8 cellular contexts compared by ENCODE assay signal in genomic region chr14:65206448-65207096, GRCh38.
DNase-seq lines count a peak whose midpoint lies in the region; ATAC-seq and TF ChIP-seq lines count a peak whose summit lies in the region.

No MANE protein-coding gene starts in this region.

- no peaks in the 10 kb centered on the region for H4K20me1 ChIP-seq in BLaER1

- H3K4me2 ChIP-seq in BLaER1 = peak overlapping the region; percentile 69

- DNase-seq in T-cell = no peak
- DNase-seq in natural killer cell treated with Interleukin-12 subunit alpha and Interleukin-12 subunit beta and Interleukin-15 and Interleukin-18, amount 100 ng/mL, for 72 hours (ENCODE audit: low spot score) = no peak
- DNase-seq in NCI-H1105 (lab: John Stamatoyannopoulos, UW) = no peak
- DNase-seq in HUDEP-2 (lab: John Stamatoyannopoulos, UW; ENCODE audit: unreplicated experiment in 76 of 76) = no peak
- no peak for DNase-seq in uterus

- H3K27me3 ChIP-seq in BLaER1 = no peaks in the 10 kb centered on the region
- no peaks in the 10 kb centered on the region for H3K27me3 ChIP-seq in uterus

- POLR2A ChIA-PET in T-cell (lab: Charles Lee) = interaction anchor here in 1 of 2 donors (0.6 to 0.7 kb wide), 2 partner anchors 36 to 357 kb away, joined by 3 to 5 read pairs; no protein-coding TSS in a partner anchor

- H3K9ac ChIP-seq in BLaER1 = peak overlapping the region; percentile 68; the same call in 1 of the 2 replicates

- H3K27me3 Mint-ChIP-seq in T-cell = no peaks in the 10 kb centered on the region
- no peaks in the 10 kb centered on the region for H3K27me3 Mint-ChIP-seq in natural killer cell treated with Interleukin-12 subunit alpha and Interleukin-12 subunit beta and Interleukin-15 and Interleukin-18, amount 100 ng/mL, for 72 hours

- ATAC-seq in HG03108 (IDR thresholded peaks at IDR 0.05; ENCODE audit: unreplicated experiment) = peak; percentile 63
- ATAC-seq in T-cell (replicated peaks in 1 of 4) = peak in 2 of 4 experiments; percentile 32 to 34
- ATAC-seq in natural killer cell treated with Interleukin-12 subunit alpha and Interleukin-12 subunit beta and Interleukin-15 and Interleukin-18, amount 100 ng/mL, for 72 hours = peak; percentile 86 to 89

- H3K9me3 Mint-ChIP-seq in T-cell = peaks cover 0 to 10% (median 3%) of the 10 kb centered on the region in 3 donors
- H3K9me3 Mint-ChIP-seq in natural killer cell treated with Interleukin-12 subunit alpha and Interleukin-12 subunit beta and Interleukin-15 and Interleukin-18, amount 100 ng/mL, for 72 hours = no peaks in the 10 kb centered on the region

- H3K36me3 ChIP-seq in BLaER1 (no peaks in the 10 kb centered on the region), uterus (no peaks in the 10 kb centered on the region)

- H3K27ac ChIP-seq in BLaER1 (peak overlapping the region; percentile 89), uterus (no peak overlapping the region)

- H3K9me3 ChIP-seq in BLaER1 (peaks cover 16% of the 10 kb centered on the region), uterus (no peaks in the 10 kb centered on the region)

- peaks cover 81% of the 10 kb centered on the region for H3K4me1 ChIP-seq in BLaER1
- H3K4me1 ChIP-seq in uterus = no peaks in the 10 kb centered on the region

- CTCF ChIA-PET in T-cell (lab: Charles Lee) = interaction anchor here in 1 of 2 donors (0.5 kb wide), 1 partner anchor 566 kb away, joined by 3 read pairs; no protein-coding TSS in a partner anchor

- peak overlapping the region; percentile 87 to 90 for H3K27ac Mint-ChIP-seq in T-cell
- H3K27ac Mint-ChIP-seq in natural killer cell treated with Interleukin-12 subunit alpha and Interleukin-12 subunit beta and Interleukin-15 and Interleukin-18, amount 100 ng/mL, for 72 hours = peak overlapping the region; percentile 57 to 63

- H3K4me3 ChIP-seq in BLaER1 (peak overlapping the region; percentile 24; the same call in 1 of the 2 replicates), uterus (no peak overlapping the region)

- TF ChIP-seq POLR2A in GM19099 (IDR thresholded peaks at IDR 0.05; ENCODE audit: extremely low read depth, insufficient read length, low read depth) (peak; percentile 37), uterus (IDR thresholded peaks at IDR 0.05) (no peak)

- H3K4me3 Mint-ChIP-seq in T-cell = peak overlapping the region; percentile 49 to 54 (median 53)
- H3K4me3 Mint-ChIP-seq in natural killer cell treated with Interleukin-12 subunit alpha and Interleukin-12 subunit beta and Interleukin-15 and Interleukin-18, amount 100 ng/mL, for 72 hours = peak overlapping the region; percentile 57

- no peaks in the 10 kb centered on the region for H3K36me3 Mint-ChIP-seq in T-cell
- H3K36me3 Mint-ChIP-seq in natural killer cell treated with Interleukin-12 subunit alpha and Interleukin-12 subunit beta and Interleukin-15 and Interleukin-18, amount 100 ng/mL, for 72 hours = no peaks in the 10 kb centered on the region

- intact Hi-C loops in uterus (cut with DNase I; ENCODE audit: low total_unique reads) = no loop called here

- TF ChIP-seq CTCF in uterus (IDR thresholded peaks at IDR 0.05) = no peak

- H3K4me1 Mint-ChIP-seq in T-cell = peaks cover 52 to 69% (median 53%) of the 10 kb centered on the region in 3 donors
- peaks cover 35 to 56% of the 10 kb centered on the region in 2 donors for H3K4me1 Mint-ChIP-seq in natural killer cell treated with Interleukin-12 subunit alpha and Interleukin-12 subunit beta and Interleukin-15 and Interleukin-18, amount 100 ng/mL, for 72 hours (ENCODE audit: low read depth in 2 of 2)
